9 cellular contexts compared by ENCODE assay signal in the genomic region with DNA sequence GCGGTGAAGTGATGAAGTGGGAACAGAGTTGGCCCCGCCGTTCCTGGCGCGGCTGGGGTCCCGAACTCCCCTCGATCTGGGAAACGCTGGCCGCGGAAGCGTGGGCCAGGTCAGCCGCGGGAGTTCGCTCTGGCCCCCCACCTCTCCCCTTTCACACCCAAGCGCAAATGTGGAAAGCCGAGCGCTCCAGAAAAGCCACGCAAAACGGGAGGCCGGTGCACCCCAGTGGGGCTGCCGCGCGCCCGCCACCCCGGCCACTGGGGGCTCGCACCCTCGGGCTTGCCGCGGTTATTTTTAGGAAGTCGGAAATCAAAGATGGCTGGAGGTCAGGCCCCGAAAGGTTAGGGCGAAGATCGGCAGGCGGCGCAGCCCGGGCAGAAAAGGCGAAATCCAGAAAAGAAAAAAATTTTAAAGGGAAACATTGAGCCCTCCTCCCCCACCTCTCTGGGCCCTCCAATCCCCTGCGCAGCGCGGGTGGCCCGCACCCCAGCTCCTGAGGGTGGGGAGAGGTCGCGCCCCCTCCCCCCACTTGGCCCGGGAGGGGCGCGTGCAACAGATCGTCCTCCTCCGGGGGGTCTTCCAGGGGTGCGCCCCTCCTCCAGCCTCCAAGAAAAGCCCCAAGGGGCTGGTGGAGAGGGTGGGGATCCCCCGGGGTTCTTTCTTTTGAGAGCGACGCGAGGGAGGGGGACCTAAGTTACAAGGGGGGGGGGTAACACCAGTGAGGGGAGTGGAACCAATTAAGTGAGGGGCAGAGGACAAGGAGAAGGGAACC. TPM values are rescaled to one million over a fixed set of nuclear protein-coding genes. Genes with fewer than 3 reads are reported as not detected.
DNase-seq lines count a peak whose midpoint lies in the region; TF ChIP-seq lines count a peak whose summit lies in the region.
"Had no signal": no experiment of that assay in that cellular context is flagged by ENCODE, and none has a peak within 500 bp of the region (broad histone marks: within the 10 kb centered on the region; RNA-seq: fewer than 3 reads in every experiment).

No MANE protein-coding gene starts in this region.

- peak overlapping the region; percentile 7 to 28 for H3K4me3 ChIP-seq in tibial artery
- H3K4me3 ChIP-seq in uterus, result no peak overlapping the region

- no peaks in the 10 kb centered on the region for H3K9me3 Mint-ChIP-seq in T-helper 1 cell treated with Interleukin-12 subunit alpha and Interleukin-12 subunit beta and Interleukin-4 antibody, amounts not matched to agents 30 μg/mL and 1 μg/mL, for 36 hours

- peaks cover 5% of the 10 kb centered on the region for H3K4me1 Mint-ChIP-seq in T-helper 1 cell treated with Interleukin-12 subunit alpha and Interleukin-12 subunit beta and Interleukin-4 antibody, amounts not matched to agents 30 μg/mL and 1 μg/mL, for 36 hours (ENCODE audit: low read depth)

- H3K36me3 Mint-ChIP-seq in T-helper 1 cell treated with Interleukin-12 subunit alpha and Interleukin-12 subunit beta and Interleukin-4 antibody, amounts not matched to agents 30 μg/mL and 1 μg/mL, for 36 hours (ENCODE audit: low read depth), result no peaks in the 10 kb centered on the region

- peak overlapping the region; percentile 48 for H3K4me3 Mint-ChIP-seq in T-helper 1 cell treated with Interleukin-12 subunit alpha and Interleukin-12 subunit beta and Interleukin-4 antibody, amounts not matched to agents 30 μg/mL and 1 μg/mL, for 36 hours

- no peaks in the 10 kb centered on the region for H3K36me3 ChIP-seq in tibial artery
- H3K36me3 ChIP-seq in uterus, result no peaks in the 10 kb centered on the region

- no peak for TF ChIP-seq POLR2A in uterus (IDR thresholded peaks at IDR 0.05)

- DNase-seq in T-helper 1 cell (no peak), astrocyte of the hippocampus (ENCODE audit: low read depth, low spot score) (peak; percentile 43), islet precursor cell (peak; percentile 77), tibial artery (no peak), medulla oblongata (ENCODE audit: extremely low spot score) (no peak), uterus (no peak)
- DNase-seq in stimulated activated CD4-positive, alpha-beta T cell treated with anti-CD3 and anti-CD28 coated beads, Interleukin-1b, Interleukin-23, amount 100 ng/mL, for 48 hours, result no peak
- DNase-seq: NCI-H774 had no signal

- H3K27ac ChIP-seq in tibial artery (no peak overlapping the region), uterus (no peak overlapping the region)

- H3K27me3 ChIP-seq in tibial artery (peaks cover 3 to 54% of the 10 kb centered on the region in 2 donors), uterus (peaks cover 8 to 29% of the 10 kb centered on the region in 2 donors)

- H3K4me1 ChIP-seq in tibial artery, result peaks cover 0 to 24% (median 18%) of the 10 kb centered on the region in 4 donors
- peaks cover 0 to 14% of the 10 kb centered on the region in 2 donors for H3K4me1 ChIP-seq in uterus

- no peak overlapping the region for H3K27ac Mint-ChIP-seq in T-helper 1 cell treated with Interleukin-12 subunit alpha and Interleukin-12 subunit beta and Interleukin-4 antibody, amounts not matched to agents 30 μg/mL and 1 μg/mL, for 36 hours

- intact Hi-C loops in tibial artery (cut with DNase I; ENCODE audit: low total_unique reads) (no loop called here), uterus (cut with DNase I; ENCODE audit: low total_unique reads) (no loop called here)

- H3K9me3 ChIP-seq in tibial artery (no peaks in the 10 kb centered on the region), uterus (no peaks in the 10 kb centered on the region)

- H3K27me3 Mint-ChIP-seq in T-helper 1 cell treated with Interleukin-12 subunit alpha and Interleukin-12 subunit beta and Interleukin-4 antibody, amounts not matched to agents 30 μg/mL and 1 μg/mL, for 36 hours (ENCODE audit: low read depth), result peaks cover 83% of the 10 kb centered on the region

- TF ChIP-seq CTCF in tibial artery (IDR thresholded peaks at IDR 0.05) (no peak), uterus (IDR thresholded peaks at IDR 0.05) (no peak)

RNA-seq across cellular contexts. Expression of gene SALL4, which starts 0.9 kb away (rescaled TPM):
- under 1 TPM in 2 of 4 donors, not detected in 2; 0.09 to 0.55 TPM for total RNA-seq in uterus

RNA-seq across cellular contexts. Expression of gene ATP9A, which starts 33.2 kb away (rescaled TPM):
- total RNA-seq in uterus, result 10 to 100 TPM; 15.1 to 50.8 (median 30.0) TPM

Comparison
In these comparisons a context has a peak if more than half of its experiments do, and no peak if none do; other contexts are left out.
1. DNase-seq: peak in astrocyte of the hippocampus (single experiment) and islet precursor cell (single experiment); none in T-helper 1 cell (0 of 5), tibial artery (0 of 2), medulla oblongata (single experiment), uterus (0 of 2) and stimulated activated CD4-positive, alpha-beta T cell treated with anti-CD3 and anti-CD28 coated beads, Interleukin-1b, Interleukin-23, amount 100 ng/mL, for 48 hours (single experiment).
2. H3K4me3 ChIP-seq: peak in tibial artery (2 of 2); none in uterus (0 of 2).